Comparison of ENCODE assay signal across 10 cellular contexts in genomic region chr10:86966008-86966654, GRCh38. TPM values are rescaled to one million over a fixed set of nuclear protein-coding genes. Genes with fewer than 3 reads are reported as not detected.
DNase-seq lines count a peak whose midpoint lies in the region; ATAC-seq and TF ChIP-seq lines count a peak whose summit lies in the region.
"Had no signal": no experiment of that assay in that cellular context is flagged by ENCODE, and none has a peak within 500 bp of the region (broad histone marks: within the 10 kb centered on the region; RNA-seq: fewer than 3 reads in every experiment).

No MANE protein-coding gene starts in this region.

- H3K27ac Mint-ChIP-seq in CD8-positive, alpha-beta T cell = peak overlapping the region; percentile 34
- peak overlapping the region; percentile 93 for H3K27ac Mint-ChIP-seq in activated naive CD8-positive, alpha-beta T cell treated with anti-CD3 and anti-CD28 coated beads, Interleukin-2, amount 50 U/mL, for 24 hours
- H3K27ac Mint-ChIP-seq in neural crest cell (ENCODE audit: unreplicated experiment) (peak overlapping the region; percentile 80), immature natural killer cell (no peak overlapping the region)

- DNase-seq in CD8-positive, alpha-beta T cell = no peak
- peak; percentile 22 for DNase-seq in activated naive CD8-positive, alpha-beta T cell treated with anti-CD3 and anti-CD28 coated beads, Interleukin-2, amount 50 U/mL, for 24 hours
- DNase-seq in neural crest cell (ENCODE audit: low read depth, low spot score) (no peak), immature natural killer cell (no peak)
- no peak for DNase-seq in effector CD8-positive, alpha-beta T cell (lab: John Stamatoyannopoulos, UW)

- H3K4me1 ChIP-seq in CD8-positive, alpha-beta T cell (ENCODE audit: insufficient read depth, low read length) = peaks cover 49% of the 10 kb centered on the region

- H3K27ac ChIP-seq in CD8-positive, alpha-beta T cell (ENCODE audit: low read depth, low read length) = no peak overlapping the region

- no peaks in the 10 kb centered on the region for H3K36me3 ChIP-seq in CD8-positive, alpha-beta T cell (ENCODE audit: insufficient read depth, low read length)

- H3K9me3 ChIP-seq in CD8-positive, alpha-beta T cell (ENCODE audit: low read length) = no peaks in the 10 kb centered on the region

- H3K36me3 Mint-ChIP-seq in CD8-positive, alpha-beta T cell = no peaks in the 10 kb centered on the region
- H3K36me3 Mint-ChIP-seq in activated naive CD8-positive, alpha-beta T cell treated with anti-CD3 and anti-CD28 coated beads, Interleukin-2, amount 50 U/mL, for 24 hours (ENCODE audit: low read depth) = no peaks in the 10 kb centered on the region
- H3K36me3 Mint-ChIP-seq in neural crest cell (ENCODE audit: low read depth) = no peaks in the 10 kb centered on the region
- H3K36me3 Mint-ChIP-seq in immature natural killer cell = no peaks in the 10 kb centered on the region

- peaks cover 33% of the 10 kb centered on the region for H3K4me1 Mint-ChIP-seq in CD8-positive, alpha-beta T cell (ENCODE audit: low read depth)
- peaks cover 33% of the 10 kb centered on the region for H3K4me1 Mint-ChIP-seq in activated naive CD8-positive, alpha-beta T cell treated with anti-CD3 and anti-CD28 coated beads, Interleukin-2, amount 50 U/mL, for 24 hours
- peaks cover 29% of the 10 kb centered on the region for H3K4me1 Mint-ChIP-seq in neural crest cell
- peaks cover 14 to 18% of the 10 kb centered on the region in 2 donors for H3K4me1 Mint-ChIP-seq in immature natural killer cell

- no peaks in the 10 kb centered on the region for H3K27me3 ChIP-seq in CD8-positive, alpha-beta T cell (ENCODE audit: insufficient read depth, low read length)

- H3K9me3 Mint-ChIP-seq in CD8-positive, alpha-beta T cell = no peaks in the 10 kb centered on the region
- no peaks in the 10 kb centered on the region for H3K9me3 Mint-ChIP-seq in activated naive CD8-positive, alpha-beta T cell treated with anti-CD3 and anti-CD28 coated beads, Interleukin-2, amount 50 U/mL, for 24 hours
- H3K9me3 Mint-ChIP-seq in neural crest cell (no peaks in the 10 kb centered on the region), immature natural killer cell (no peaks in the 10 kb centered on the region)

- H3K4me3 Mint-ChIP-seq in CD8-positive, alpha-beta T cell = peak overlapping the region; percentile 64
- peak overlapping the region; percentile 61 for H3K4me3 Mint-ChIP-seq in activated naive CD8-positive, alpha-beta T cell treated with anti-CD3 and anti-CD28 coated beads, Interleukin-2, amount 50 U/mL, for 24 hours
- peak overlapping the region; percentile 78 for H3K4me3 Mint-ChIP-seq in neural crest cell
- peak overlapping the region in 2 of 5 donors; percentile 21 to 63 for H3K4me3 Mint-ChIP-seq in immature natural killer cell

- POLR2A ChIA-PET in CD8-positive, alpha-beta T cell (lab: Charles Lee) = interaction anchor here (0.6 kb wide), 2 partner anchors 60 to 89 kb away, joined by 3 read pairs; no protein-coding TSS in a partner anchor

- H3K4me3 ChIP-seq in CD8-positive, alpha-beta T cell (ENCODE audit: low read depth, low read length) = peak overlapping the region; percentile 9

- CTCF ChIA-PET in CD8-positive, alpha-beta T cell (lab: Charles Lee) = interaction anchor here (0.6 to 8.8 kb wide), 6 partner anchors 10 to 192 kb away, joined by 3 to 116 read pairs (median 5); no protein-coding TSS in a partner anchor

- H3K27me3 Mint-ChIP-seq in CD8-positive, alpha-beta T cell (ENCODE audit: low read depth) = no peaks in the 10 kb centered on the region
- peaks cover 8% of the 10 kb centered on the region for H3K27me3 Mint-ChIP-seq in activated naive CD8-positive, alpha-beta T cell treated with anti-CD3 and anti-CD28 coated beads, Interleukin-2, amount 50 U/mL, for 24 hours
- peaks cover 5% of the 10 kb centered on the region for H3K27me3 Mint-ChIP-seq in neural crest cell (ENCODE audit: low read depth)
- H3K27me3 Mint-ChIP-seq in immature natural killer cell (ENCODE audit: low read depth in 3 of 3) = peaks cover 3 to 7% (median 5%) of the 10 kb centered on the region in 3 donors

- TF ChIP-seq CTCF in CD8-positive, alpha-beta T cell (IDR thresholded peaks at IDR 0.05) = no peak
- no peak for TF ChIP-seq CTCF in neural crest cell (conservative IDR thresholded peaks at IDR 0.05)

- intact Hi-C loops in CD8-positive, alpha-beta T cell (cut with DNase I, micrococcal nuclease) = loop anchor here (1.0 kb wide), 1 partner anchor 27 kb away; no protein-coding TSS in a partner anchor

- no peak for ATAC-seq in CD8-positive, alpha-beta T cell
- ATAC-seq in GM21447 (IDR thresholded peaks at IDR 0.05; ENCODE audit: unreplicated experiment) (peak; percentile 33), HG02678 (IDR thresholded peaks at IDR 0.05; ENCODE audit: unreplicated experiment) (no peak), HG03571 (IDR thresholded peaks at IDR 0.05; ENCODE audit: unreplicated experiment) (no peak)
- ATAC-seq in activated naive CD8-positive, alpha-beta T cell treated with anti-CD3 and anti-CD28 coated beads, Interleukin-2, amount 50 U/mL, for 24 hours = peak; percentile 38

RNA-seq across cellular contexts. Expression of gene ADIRF, which starts 2.2 kb away (rescaled TPM):
- total RNA-seq in CD8-positive, alpha-beta T cell = not detected
- total RNA-seq in neural crest cell = not detected in 2 replicates
- not detected for polyA plus RNA-seq in immature natural killer cell

RNA-seq across cellular contexts. Expression of gene SNCG, which starts 7.7 kb away (rescaled TPM):
- not detected for total RNA-seq in CD8-positive, alpha-beta T cell
- total RNA-seq in neural crest cell = 7.8 and 8.2 TPM in 2 replicates
- polyA plus RNA-seq in immature natural killer cell = not detected

RNA-seq across cellular contexts. Expression of gene MMRN2, which starts 8.7 kb away (rescaled TPM):
- 1 to 10 TPM in 1 of 2 experiments, not detected in 1; 1.4 TPM for total RNA-seq in CD8-positive, alpha-beta T cell
- 0.27 and 0.40 TPM in 2 replicates for total RNA-seq in neural crest cell
- not detected for polyA plus RNA-seq in immature natural killer cell

RNA-seq across cellular contexts. Expression of gene FAM25A, which starts 54.0 kb away (rescaled TPM):
- total RNA-seq in CD8-positive, alpha-beta T cell = not detected
- not detected in 2 replicates for total RNA-seq in neural crest cell
- not detected for polyA plus RNA-seq in immature natural killer cell
- total RNA-seq: glomerular endothelial cell, M059J had no signal

Comparison
In these comparisons a context has a peak if more than half of its experiments do, and no peak if none do; other contexts are left out.
1. ATAC-seq: peak in GM21447 (single experiment) and activated naive CD8-positive, alpha-beta T cell treated with anti-CD3 and anti-CD28 coated beads, Interleukin-2, amount 50 U/mL, for 24 hours (single experiment); none in CD8-positive, alpha-beta T cell (single experiment), HG02678 (single experiment) and HG03571 (single experiment).
2. H3K27ac Mint-ChIP-seq: peak in CD8-positive, alpha-beta T cell (single experiment), activated naive CD8-positive, alpha-beta T cell treated with anti-CD3 and anti-CD28 coated beads, Interleukin-2, amount 50 U/mL, for 24 hours (single experiment) and neural crest cell (single experiment); none in immature natural killer cell (0 of 6).